8 cellular contexts compared by ENCODE assay signal in genomic region chr7:55597944-55598499, GRCh38. TPM values are rescaled to one million over a fixed set of nuclear protein-coding genes. Genes with fewer than 3 reads are reported as not detected.
DNase-seq lines count a peak whose midpoint lies in the region; ATAC-seq, FAIRE-seq and TF ChIP-seq lines count a peak whose summit lies in the region.
"Not testable (repeated sequence)": the region's sequence is repeated elsewhere in the genome, so short reads cannot be mapped to it uniquely, and the experiment has no call there.

No MANE protein-coding gene starts in this region.

- peaks cover 27% of the 10 kb centered on the region for H3K4me1 Mint-ChIP-seq in activated B cell treated with CpG ODN at 0.5 μM for 24 hours
- H3K4me1 Mint-ChIP-seq in endothelial cell (ENCODE audit: unreplicated experiment), result not testable (repeated sequence)
- H3K4me1 Mint-ChIP-seq in stimulated activated memory B cell treated with anti-CD40 and anti-IgM and Interleukin-4, amounts not matched to agents 10 μg/mL and 1 μg/mL and 100 μg/mL, for 72 hours, result peaks cover 35% of the 10 kb centered on the region

- H3K27me3 ChIP-seq in left lung, result not testable (repeated sequence)

- not testable (repeated sequence) for FAIRE-seq in D721Med (lab: Jason Lieb, UNC)

- POLR2A ChIA-PET in activated B cell treated with CpG ODN at 0.5 μM for 24 hours (lab: Charles Lee), result interaction anchor here (0.9 to 4.5 kb wide), 4 partner anchors 50 to 86 kb away, joined by 3 to 16 read pairs (median 4); no protein-coding TSS in a partner anchor

- H3K9me3 ChIP-seq in left lung, result not testable (repeated sequence)

- CTCF ChIA-PET in activated B cell treated with CpG ODN at 0.5 μM for 24 hours (lab: Charles Lee), result interaction anchor here (0.7 to 5.6 kb wide), 12 partner anchors 12 to 166 kb away, joined by 3 to 37 read pairs (median 4); partner anchors contain the start of gene VOPP1

- H3K27ac ChIP-seq in left lung, result not testable (repeated sequence)

- H3K27me3 Mint-ChIP-seq in activated B cell treated with CpG ODN at 0.5 μM for 24 hours; endothelial cell (ENCODE audit: unreplicated experiment); stimulated activated memory B cell treated with anti-CD40 and anti-IgM and Interleukin-4, amounts not matched to agents 10 μg/mL and 1 μg/mL and 100 μg/mL, for 72 hours: not testable (repeated sequence)

- H3K4me1 ChIP-seq in left lung, result peaks cover 0 to 11% of the 10 kb centered on the region in 2 donors

- H3K36me3 Mint-ChIP-seq in activated B cell treated with CpG ODN at 0.5 μM for 24 hours (ENCODE audit: low read depth); endothelial cell (ENCODE audit: low read depth, unreplicated experiment); stimulated activated memory B cell treated with anti-CD40 and anti-IgM and Interleukin-4, amounts not matched to agents 10 μg/mL and 1 μg/mL and 100 μg/mL, for 72 hours: not testable (repeated sequence)

- not testable (repeated sequence) for H3K4me3 Mint-ChIP-seq in activated B cell treated with CpG ODN at 0.5 μM for 24 hours; endothelial cell (ENCODE audit: unreplicated experiment); stimulated activated memory B cell treated with anti-CD40 and anti-IgM and Interleukin-4, amounts not matched to agents 10 μg/mL and 1 μg/mL and 100 μg/mL, for 72 hours

- not testable (repeated sequence) for DNase-seq in D721Med (ENCODE audit: insufficient read length, low spot score); activated B cell treated with CpG ODN at 0.5 μM for 24 hours; endothelial cell (ENCODE audit: low spot score); left lung
- DNase-seq in NCI-H2171 treated with DMSO at 0.1 percent for 48 hours (lab: John Stamatoyannopoulos, UW), result peak; percentile 6

- H3K4me3 ChIP-seq in left lung, result not testable (repeated sequence)

- intact Hi-C loops in activated B cell treated with CpG ODN at 0.5 μM for 24 hours (cut with micrococcal nuclease), result loop anchor here (1.0 kb wide), 3 partner anchors 63 to 318 kb away; no protein-coding TSS in a partner anchor
- intact Hi-C loops in left lung (cut with DNase I), result loop anchor here in 1 of 2 donors (10.0 kb wide), 1 partner anchor 323 kb away; no protein-coding TSS in a partner anchor

- H3K36me3 ChIP-seq in left lung, result not testable (repeated sequence)

- H3K27ac Mint-ChIP-seq in activated B cell treated with CpG ODN at 0.5 μM for 24 hours, result peak overlapping the region; percentile 50
- H3K27ac Mint-ChIP-seq in endothelial cell (ENCODE audit: unreplicated experiment), result not testable (repeated sequence)
- H3K27ac Mint-ChIP-seq in stimulated activated memory B cell treated with anti-CD40 and anti-IgM and Interleukin-4, amounts not matched to agents 10 μg/mL and 1 μg/mL and 100 μg/mL, for 72 hours, result peak overlapping the region; percentile 73

- peak; percentile 44 for TF ChIP-seq CTCF in D721Med (IDR thresholded peaks at IDR 0.05; ENCODE audit: insufficient read depth, missing control alignments)
- not testable (repeated sequence) for TF ChIP-seq CTCF in activated B cell treated with CpG ODN at 0.5 μM for 24 hours (IDR thresholded peaks at IDR 0.05)
- TF ChIP-seq CTCF in endothelial cell (IDR thresholded peaks at IDR 0.05; ENCODE audit: unreplicated experiment), result peak; percentile 14
- TF ChIP-seq CTCF in left lung (IDR thresholded peaks at IDR 0.05), result peak; percentile 20 to 29

- not testable (repeated sequence) for H3K9me3 Mint-ChIP-seq in activated B cell treated with CpG ODN at 0.5 μM for 24 hours; endothelial cell (ENCODE audit: unreplicated experiment); stimulated activated memory B cell treated with anti-CD40 and anti-IgM and Interleukin-4, amounts not matched to agents 10 μg/mL and 1 μg/mL and 100 μg/mL, for 72 hours

- peak; percentile 50 for ATAC-seq in GM19463 (IDR thresholded peaks at IDR 0.05; ENCODE audit: unreplicated experiment)
- peak; percentile 69 for ATAC-seq in HG02973 (IDR thresholded peaks at IDR 0.05; ENCODE audit: unreplicated experiment)
- peak; percentile 74 for ATAC-seq in activated B cell treated with CpG ODN at 0.5 μM for 24 hours (ENCODE audit: low read depth)
- ATAC-seq in left lung, result peak; percentile 53
- peak; percentile 67 for ATAC-seq in stimulated activated memory B cell treated with anti-CD40 and anti-IgM and Interleukin-4, amounts not matched to agents 10 μg/mL and 1 μg/mL and 100 μg/mL, for 72 hours

RNA-seq across cellular contexts. Expression of gene VOPP1, which starts 25.7 kb away (rescaled TPM):
- total RNA-seq in activated B cell treated with CpG ODN at 0.5 μM for 24 hours (403 and 438 TPM in 2 replicates), endothelial cell (ENCODE audit: unreplicated experiment) (54.2 TPM), left lung (10 to 100 TPM; 49.3 to 68.5 TPM)
